In genomic region chr10:97140887-97141745, GRCh38 we compare ENCODE assay signal across 20 cellular contexts. TPM values are rescaled to one million over a fixed set of nuclear protein-coding genes. Genes with fewer than 3 reads are reported as not detected.
A peak's percentile ranks its signal among the peaks of the same experiment; 100 is the strongest.
DNase-seq lines count a peak whose midpoint lies in the region; ATAC-seq and TF ChIP-seq lines count a peak whose summit lies in the region.
"Had no signal": no experiment of that assay in that cellular context is flagged by ENCODE, and none has a peak within 500 bp of the region (broad histone marks: within the 10 kb centered on the region; RNA-seq: fewer than 3 reads in every experiment).

No MANE protein-coding gene starts in this region.

- BruUV-seq in Caco-2 (replicated peaks; lab: Mats Ljungman, UMichigan) = no TSS peak

- POLR2A ChIA-PET in Caco-2 (lab: Charles Lee) = no interaction called here

- TF ChIP-seq CTCF in Caco-2 (IDR thresholded peaks at IDR 0.05; ENCODE audit: insufficient read depth in 1 of 2, low read depth in 1 of 2, low read length in 1 of 2, severe bottlenecking in 1 of 2, unreplicated experiment in 1 of 2) = no peak
- TF ChIP-seq CTCF in brain (conservative IDR thresholded peaks at IDR 0.05) = no peak
- TF ChIP-seq CTCF in Peyer's patch (IDR thresholded peaks at IDR 0.05) = no peak

- DNase-seq in Caco-2 (no peak), cortex of kidney (lab: John Stamatoyannopoulos, UW) (no peak), Peyer's patch (no peak)
- no peak for DNase-seq in effector CD4-positive, alpha-beta T cell
- DNase-seq: activated naive CD4-positive, alpha-beta T cell treated with anti-CD3 and anti-CD28 coated beads, Interleukin-2, amount 10 ng/mL, durations not matched to agents 7 days and 5 days; activated T-cell treated with anti-CD3 and anti-CD28 coated beads, Interleukin-2, amount 50 U/mL, for 24 hours; GDM1; hippocampal formation; NCI-H1105 treated with DMSO at 0.1 percent for 48 hours; NCI-H69; PC-3 had no signal

- H3K27me3 ChIP-seq in Caco-2 (replicated peaks; ENCODE audit: control insufficient read depth, insufficient read depth, low read length) (no peaks in the 10 kb centered on the region), HUES6 (ENCODE audit: control insufficient read depth, insufficient read depth, low read length) (peaks cover 23% of the 10 kb centered on the region), Peyer's patch (no peaks in the 10 kb centered on the region)

- no peaks in the 10 kb centered on the region for H3K36me3 Mint-ChIP-seq in Caco-2 (ENCODE audit: insufficient read depth, unreplicated experiment)
- peaks cover 30% of the 10 kb centered on the region for H3K36me3 Mint-ChIP-seq in brain
- H3K36me3 Mint-ChIP-seq: activated naive CD4-positive, alpha-beta T cell treated with anti-CD3 and anti-CD28 coated beads, Interleukin-2, amount 10 ng/mL, durations not matched to agents 7 days and 5 days; natural killer cell treated with Interleukin-12 subunit alpha and Interleukin-12 subunit beta and Interleukin-15 and Interleukin-18, amount 100 ng/mL, for 72 hours had no signal

- H3K27me3 Mint-ChIP-seq in Caco-2 (ENCODE audit: insufficient read depth, unreplicated experiment) (peaks cover 10% of the 10 kb centered on the region), brain (peaks cover 29% of the 10 kb centered on the region)

- H3K9me3 Mint-ChIP-seq in Caco-2 (ENCODE audit: unreplicated experiment) (no peaks in the 10 kb centered on the region), brain (peaks cover 0 to 10% (median 0%) of the 10 kb centered on the region in 5 experiments)
- H3K9me3 Mint-ChIP-seq: activated CD8-positive, alpha-beta T cell treated with anti-CD3 and anti-CD28 coated beads for 36 hours; activated naive CD4-positive, alpha-beta T cell treated with anti-CD3 and anti-CD28 coated beads, Interleukin-2, amount 10 ng/mL, durations not matched to agents 7 days and 5 days; activated T-cell treated with anti-CD3 and anti-CD28 coated beads, Interleukin-2, amount 50 U/mL, for 24 hours; natural killer cell treated with Interleukin-12 subunit alpha and Interleukin-12 subunit beta and Interleukin-15 and Interleukin-18, amount 100 ng/mL, for 72 hours; T-helper 2 cell treated with Interferon-gamma antibody and Interleukin-4, amounts not matched to agents 5 μg/mL and 100 μg/mL, for 36 hours had no signal

- H3K36me3 ChIP-seq in Caco-2 (ENCODE audit: control insufficient read depth, insufficient read depth, low read length) = no peaks in the 10 kb centered on the region
- H3K36me3 ChIP-seq in HUES6 (ENCODE audit: control insufficient read depth, insufficient read depth, low read length) = no peaks in the 10 kb centered on the region
- H3K36me3 ChIP-seq in mesodermal cell (ENCODE audit: control insufficient read depth, insufficient read depth, low read length) = no peaks in the 10 kb centered on the region
- no peaks in the 10 kb centered on the region for H3K36me3 ChIP-seq in Peyer's patch
- H3K36me3 ChIP-seq: prostate gland had no signal

- no peak overlapping the region for H3K27ac ChIP-seq in HUES6 (ENCODE audit: low read depth, low read length)
- H3K27ac ChIP-seq in mesodermal cell (ENCODE audit: low read depth, low read length, severe bottlenecking) = peak overlapping the region; percentile 64
- no peak overlapping the region for H3K27ac ChIP-seq in Peyer's patch
- H3K27ac ChIP-seq: C4-2B, prostate gland had no signal

- no peak for ATAC-seq in HG03442 (IDR thresholded peaks at IDR 0.05; ENCODE audit: unreplicated experiment)
- ATAC-seq: activated CD8-positive, alpha-beta T cell treated with anti-CD3 and anti-CD28 coated beads for 36 hours; natural killer cell treated with Interleukin-12 subunit alpha and Interleukin-12 subunit beta and Interleukin-15 and Interleukin-18, amount 100 ng/mL, for 72 hours; PC-3 had no signal

- H3K4me1 Mint-ChIP-seq in Caco-2 (ENCODE audit: low read depth, unreplicated experiment) (no peaks in the 10 kb centered on the region), brain (peaks cover 66% of the 10 kb centered on the region)
- H3K4me1 Mint-ChIP-seq: activated naive CD4-positive, alpha-beta T cell treated with anti-CD3 and anti-CD28 coated beads, Interleukin-2, amount 10 ng/mL, durations not matched to agents 7 days and 5 days had no signal

- no peak overlapping the region for H3K4me3 Mint-ChIP-seq in Caco-2 (ENCODE audit: unreplicated experiment)
- peak overlapping the region; percentile 2 to 70 (median 12) for H3K4me3 Mint-ChIP-seq in brain
- H3K4me3 Mint-ChIP-seq: activated CD8-positive, alpha-beta T cell treated with anti-CD3 and anti-CD28 coated beads for 36 hours; activated naive CD4-positive, alpha-beta T cell treated with anti-CD3 and anti-CD28 coated beads, Interleukin-2, amount 10 ng/mL, durations not matched to agents 7 days and 5 days; activated T-cell treated with anti-CD3 and anti-CD28 coated beads, Interleukin-2, amount 50 U/mL, for 24 hours; natural killer cell treated with Interleukin-12 subunit alpha and Interleukin-12 subunit beta and Interleukin-15 and Interleukin-18, amount 100 ng/mL, for 72 hours; T-helper 2 cell treated with Interferon-gamma antibody and Interleukin-4, amounts not matched to agents 5 μg/mL and 100 μg/mL, for 36 hours had no signal

- intact Hi-C loops in Caco-2 (cut with micrococcal nuclease; ENCODE audit: unreplicated experiment) = no loop called here

- no peak for TF ChIP-seq POLR2A in Peyer's patch (IDR thresholded peaks at IDR 0.05)

- H3K4me3 ChIP-seq in Caco-2 (ENCODE audit: low read depth, low read length) (no peak overlapping the region), HUES6 (ENCODE audit: low read depth, low read length) (peak overlapping the region; percentile 11; the same call in 1 of the 2 replicates), mesodermal cell (ENCODE audit: extremely low read depth, insufficient read depth, low read length, poor library complexity, severe bottlenecking) (no peak overlapping the region), Peyer's patch (no peak overlapping the region)
- H3K4me3 ChIP-seq: prostate gland had no signal

- CTCF ChIA-PET in Caco-2 (lab: Charles Lee) = interaction anchor here (1.0 kb wide), 1 partner anchor 68 kb away, joined by 4 read pairs; no protein-coding TSS in a partner anchor

- no peak overlapping the region for H3K9ac ChIP-seq in HUES6 (ENCODE audit: low read length)

- H3K27ac Mint-ChIP-seq in Caco-2 (ENCODE audit: unreplicated experiment) (peak overlapping the region; percentile 31), brain (peak overlapping the region in 4 of 5 experiments; percentile 91 to 98 (median 95))
- H3K27ac Mint-ChIP-seq: activated CD8-positive, alpha-beta T cell treated with anti-CD3 and anti-CD28 coated beads for 36 hours; activated naive CD4-positive, alpha-beta T cell treated with anti-CD3 and anti-CD28 coated beads, Interleukin-2, amount 10 ng/mL, durations not matched to agents 7 days and 5 days; activated T-cell treated with anti-CD3 and anti-CD28 coated beads, Interleukin-2, amount 50 U/mL, for 24 hours; natural killer cell treated with Interleukin-12 subunit alpha and Interleukin-12 subunit beta and Interleukin-15 and Interleukin-18, amount 100 ng/mL, for 72 hours; T-helper 2 cell treated with Interferon-gamma antibody and Interleukin-4, amounts not matched to agents 5 μg/mL and 100 μg/mL, for 36 hours had no signal

- H3K4me1 ChIP-seq in Caco-2 = no peaks in the 10 kb centered on the region; the same call in 1 of the 2 replicates
- peaks cover 17% of the 10 kb centered on the region for H3K4me1 ChIP-seq in HUES6 (ENCODE audit: control insufficient read depth, insufficient read depth, low read length)
- H3K4me1 ChIP-seq in mesodermal cell (ENCODE audit: control insufficient read depth, insufficient read depth, low read length, poor library complexity, severe bottlenecking) = peaks cover 13% of the 10 kb centered on the region
- H3K4me1 ChIP-seq in Peyer's patch = no peaks in the 10 kb centered on the region
- H3K4me1 ChIP-seq: prostate gland had no signal

- H3K9me3 ChIP-seq in Caco-2 = no peaks in the 10 kb centered on the region
- no peaks in the 10 kb centered on the region for H3K9me3 ChIP-seq in HUES6 (ENCODE audit: control insufficient read depth, insufficient read depth, low read depth, low read length)
- no peaks in the 10 kb centered on the region for H3K9me3 ChIP-seq in mesodermal cell (ENCODE audit: control insufficient read depth, low read length)
- no peaks in the 10 kb centered on the region for H3K9me3 ChIP-seq in Peyer's patch
- H3K9me3 ChIP-seq: prostate gland had no signal

- WGBS in mesodermal cell (ENCODE audit: insufficient coverage in 2 of 2), 2 experiments = 40 to 48% methylated on average over 16 to 17 of the region's 23 CpGs

RNA-seq across cellular contexts. Expression of gene SLIT1, which starts 44.6 kb away (rescaled TPM):
- 0.41 and 0.42 TPM in 2 replicates for total RNA-seq in Caco-2 (2022)
- polyA plus RNA-seq in brain (ENCODE audit: insufficient read depth, low read depth, low replicate concordance) = 24.9 TPM
- 2.5 TPM for polyA plus RNA-seq in mesodermal cell (2013, experiment 1 of 2)
- 1.3 TPM for polyA plus RNA-seq in mesodermal cell (2013, experiment 2 of 2)
- 1 to 10 TPM in 1 of 4 donors, under 1 TPM in 1, not detected in 2; 0.28 to 1.7 TPM for total RNA-seq in Peyer's patch
- total RNA-seq: PC-3 had no signal
